1 cellular context compared by ENCODE assay signal in the genomic region with DNA sequence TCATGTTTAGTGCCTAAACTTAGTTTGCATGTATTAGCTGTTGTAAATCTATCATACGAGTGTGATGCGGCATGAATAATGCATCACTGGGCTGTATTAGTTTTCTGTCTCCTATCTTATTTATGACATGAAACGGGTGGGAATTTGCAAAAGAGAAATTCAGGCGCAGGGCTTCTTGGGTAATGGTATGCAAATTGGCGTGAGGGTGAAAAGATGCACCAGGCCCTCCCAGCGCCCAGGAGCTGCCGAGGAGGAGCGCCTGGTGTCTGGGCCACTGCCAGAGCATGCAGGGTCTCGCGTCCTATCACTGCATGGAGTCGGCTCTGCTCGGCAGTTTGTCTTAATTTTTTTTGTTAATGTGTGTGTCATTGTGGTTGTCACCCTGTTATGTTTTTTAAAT.
TF ChIP-seq lines count a peak whose summit lies in the region.

No MANE protein-coding gene starts in this region.

TF ChIP-seq in WTC11, 78 proteins besides CTCF, POLR2A, EP300 and RAD21 (continued from another document):
- no peak for TF ChIP-seq AR (CRISPR knock-in tag; IDR thresholded peaks at IDR 0.05)
